Comparison of ENCODE assay signal across 1 cellular context in genomic region chr12:11872055-11872454, GRCh38.
TF ChIP-seq lines count a peak whose summit lies in the region.

No MANE protein-coding gene starts in this region.

TF ChIP-seq in GM23338, 12 proteins besides CTCF, POLR2A, EP300 and RAD21 (continued from another document):
- TF ChIP-seq REST (IDR thresholded peaks at IDR 0.05; ENCODE audit: unreplicated experiment): peak; percentile 77
